Comparison of ENCODE assay signal across 8 cellular contexts in genomic region chr10:93386496-93387369, GRCh38.
A peak's percentile ranks its signal among the peaks of the same experiment; 100 is the strongest.
DNase-seq lines count a peak whose midpoint lies in the region; ATAC-seq and TF ChIP-seq lines count a peak whose summit lies in the region.

No MANE protein-coding gene starts in this region.

- H3K4me1 Mint-ChIP-seq in MCF 10A (ENCODE audit: insufficient read depth, unreplicated experiment) = peaks cover 21% of the 10 kb centered on the region
- H3K4me1 Mint-ChIP-seq in activated naive CD8-positive, alpha-beta T cell (ENCODE audit: low read depth) = peaks cover 22% of the 10 kb centered on the region

- no peaks in the 10 kb centered on the region for H3K27me3 Mint-ChIP-seq in MCF 10A (ENCODE audit: insufficient read depth, unreplicated experiment)
- H3K27me3 Mint-ChIP-seq in activated naive CD8-positive, alpha-beta T cell = no peaks in the 10 kb centered on the region

- TF ChIP-seq EP300 in upper lobe of left lung (IDR thresholded peaks at IDR 0.05) = no peak

- no peaks in the 10 kb centered on the region for H4K20me1 ChIP-seq in mammary epithelial cell (ENCODE audit: insufficient read depth, low read length)

- H3K79me2 ChIP-seq in mammary epithelial cell (ENCODE audit: insufficient read depth, low read length) = peaks cover 7% of the 10 kb centered on the region

- no peak overlapping the region for H3K4me3 Mint-ChIP-seq in MCF 10A (ENCODE audit: unreplicated experiment)
- H3K4me3 Mint-ChIP-seq in activated naive CD8-positive, alpha-beta T cell = no peak overlapping the region

- H3K9me3 Mint-ChIP-seq in MCF 10A (ENCODE audit: unreplicated experiment) = no peaks in the 10 kb centered on the region
- no peaks in the 10 kb centered on the region for H3K9me3 Mint-ChIP-seq in activated naive CD8-positive, alpha-beta T cell (ENCODE audit: low read depth)

- H3K36me3 ChIP-seq in mammary epithelial cell (ENCODE audit: insufficient read depth, low read length) (peaks cover 44% of the 10 kb centered on the region), left lung (peaks cover 0 to 39% of the 10 kb centered on the region in 2 donors), upper lobe of left lung (peaks cover 0 to 22% (median 3%) of the 10 kb centered on the region in 4 donors)

- no peaks in the 10 kb centered on the region for H3K9me3 ChIP-seq in mammary epithelial cell (replicated peaks; ENCODE audit: insufficient read depth, low read length)
- no peaks in the 10 kb centered on the region for H3K9me3 ChIP-seq in left lung
- no peaks in the 10 kb centered on the region for H3K9me3 ChIP-seq in upper lobe of left lung

- TF ChIP-seq POLR2A in upper lobe of left lung (IDR thresholded peaks at IDR 0.05) = no peak

- H3K4me1 ChIP-seq in mammary epithelial cell (ENCODE audit: insufficient read depth, low read length) (peaks cover 15% of the 10 kb centered on the region), left lung (peaks cover 0 to 43% of the 10 kb centered on the region in 2 donors), upper lobe of left lung (peaks cover 3 to 17% (median 9%) of the 10 kb centered on the region in 4 donors)

- no peak overlapping the region for H2AFZ ChIP-seq in mammary epithelial cell (ENCODE audit: low read depth, low read length)

- TF ChIP-seq CTCF in MCF 10A (IDR thresholded peaks at IDR 0.05; ENCODE audit: unreplicated experiment) = no peak
- TF ChIP-seq CTCF in mammary epithelial cell (conservative IDR thresholded peaks at IDR 0.05 in 1 of 2, IDR thresholded peaks at IDR 0.05 in 1 of 2; ENCODE audit: extremely low read depth in 1 of 2, insufficient read depth in 1 of 2, low read depth in 1 of 2, low read length in 2 of 2) = no peak
- peak in 1 of 2 donors; percentile 24 for TF ChIP-seq CTCF in left lung (IDR thresholded peaks at IDR 0.05)
- TF ChIP-seq CTCF in upper lobe of left lung (IDR thresholded peaks at IDR 0.05) = peak in 5 of 6 experiments; percentile 10 to 38 (median 13)

- peaks cover 73% of the 10 kb centered on the region for H3K36me3 Mint-ChIP-seq in MCF 10A (ENCODE audit: insufficient read depth, unreplicated experiment)
- H3K36me3 Mint-ChIP-seq in activated naive CD8-positive, alpha-beta T cell = peaks cover 2% of the 10 kb centered on the region

- BruUV-seq in MCF 10A (replicated peaks; lab: Mats Ljungman, UMichigan) (no TSS peak), mammary epithelial cell (replicated peaks; lab: Mats Ljungman, UMichigan) (no TSS peak)

- H3K4me3 ChIP-seq in mammary epithelial cell (replicated peaks in 1 of 3; ENCODE audit: insufficient read depth in 1 of 3, low read depth in 2 of 3, low read length in 3 of 3) = no peak overlapping the region
- H3K4me3 ChIP-seq in left lung = no peak overlapping the region
- peak overlapping the region in 1 of 4 donors; percentile 13 for H3K4me3 ChIP-seq in upper lobe of left lung

- POLR2A ChIA-PET in MCF 10A (lab: Yijun Ruan, JAX) = interaction anchor here (1.1 to 14.8 kb wide), 4 partner anchors 10 to 95 kb away, joined by 3 to 371 read pairs (median 7); partner anchors contain the start of gene MYOF

- H3K9ac ChIP-seq in mammary epithelial cell (ENCODE audit: insufficient read depth, low read length) = no peak overlapping the region

- no peaks in the 10 kb centered on the region for H3K27me3 ChIP-seq in mammary epithelial cell (ENCODE audit: insufficient read depth, low read length)
- H3K27me3 ChIP-seq in left lung = no peaks in the 10 kb centered on the region
- H3K27me3 ChIP-seq in upper lobe of left lung = no peaks in the 10 kb centered on the region

- CTCF ChIA-PET in MCF 10A (lab: Yijun Ruan, JAX) (interaction anchor here (0.6 to 18.1 kb wide), 3 partner anchors 10 to 98 kb away, joined by 3 to 498 read pairs (median 6); partner anchors contain the start of gene MYOF), mammary epithelial cell (lab: Charles Lee; ENCODE audit: low non-redundant PET) (no interaction called here)

- ATAC-seq in left lung (peak; percentile 33), upper lobe of left lung (ENCODE audit: low FRiP score in 2 of 2) (peak in 1 of 2 donors; percentile 37), HG03159 (IDR thresholded peaks at IDR 0.05; ENCODE audit: unreplicated experiment) (no peak)

- peak overlapping the region; percentile 67 for H3K27ac Mint-ChIP-seq in MCF 10A (ENCODE audit: low read depth, unreplicated experiment)
- peak overlapping the region; percentile 23 for H3K27ac Mint-ChIP-seq in activated naive CD8-positive, alpha-beta T cell

- dilution Hi-C loops in mammary epithelial cell (cut with HindIII; ENCODE audit: low sequenced_read_pairs) = no loop called here

- intact Hi-C loops in MCF 10A (cut with micrococcal nuclease) = no loop called here
- intact Hi-C loops in mammary epithelial cell (cut with micrococcal nuclease) = no loop called here
- intact Hi-C loops in left lung (cut with DNase I) = no loop called here

- in situ Hi-C loops in mammary epithelial cell (cut with MboI; ENCODE audit: low sequenced_read_pairs in 2 of 2) = no loop called here

- WGBS in mammary epithelial cell (ENCODE audit: low coverage, missing lambda C conversion rate) = 94% methylated on average over 15 of the region's 15 CpGs
- 63 to 69% methylated on average over 14 to 15 of the region's 15 CpGs for whole genome bisulfite sequencing in upper lobe of left lung, 2 donors

- DNase-seq in MCF 10A (ENCODE audit: unreplicated experiment) (peak; percentile 4), mammary epithelial cell (no peak), left lung (no peak), upper lobe of left lung (peak; percentile 39 to 59), NCI-H2029 treated with DMSO at 0.1 percent for 48 hours (lab: John Stamatoyannopoulos, UW) (no peak), AML-193 (lab: John Stamatoyannopoulos, UW) (no peak)

- no peak overlapping the region for H3K27ac ChIP-seq in mammary epithelial cell (ENCODE audit: insufficient read depth, low read depth, low read length)
- H3K27ac ChIP-seq in left lung = peak overlapping the region; percentile 58 to 74
- peak overlapping the region; percentile 35 to 74 (median 69) for H3K27ac ChIP-seq in upper lobe of left lung

- H3K4me2 ChIP-seq in mammary epithelial cell (ENCODE audit: insufficient read depth, low read depth, low read length) = no peak overlapping the region

Comparison
In these comparisons a context has a peak if more than half of its experiments do, and no peak if none do; other contexts are left out.
1. DNase-seq: peak in MCF 10A (single experiment) and upper lobe of left lung (2 of 2); none in mammary epithelial cell (single experiment), left lung (0 of 2), NCI-H2029 treated with DMSO at 0.1 percent for 48 hours (single experiment) and AML-193 (0 of 2).
2. CTCF ChIP-seq: peak in upper lobe of left lung (5 of 6); none in MCF 10A (single experiment) and mammary epithelial cell (0 of 2).